ENCODE assay signal across 6 cellular contexts in the genomic region with DNA sequence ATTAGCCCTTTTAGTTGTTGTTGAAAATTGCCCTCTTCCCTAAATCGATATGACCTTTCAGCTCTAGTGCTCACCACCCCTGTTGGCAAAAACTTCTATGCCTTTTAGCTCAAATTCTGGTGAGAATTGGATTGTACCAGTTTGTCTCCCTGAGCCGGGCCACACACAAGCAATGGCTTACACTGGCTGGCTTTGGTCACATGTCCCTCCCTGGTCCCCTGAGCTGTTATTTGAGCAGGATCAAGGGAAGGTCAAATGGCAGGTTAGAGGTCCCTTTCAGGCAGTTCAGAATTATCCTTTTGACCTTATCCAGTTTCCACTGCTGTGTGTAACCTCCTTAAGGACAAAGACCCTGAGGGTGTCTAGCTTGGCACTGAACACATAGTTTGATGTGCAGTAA. TPM values are rescaled to one million over a fixed set of nuclear protein-coding genes. Genes with fewer than 3 reads are reported as not detected.
"Had no signal": no experiment of that assay in that cellular context is flagged by ENCODE, and none has a peak within 500 bp of the region (broad histone marks: within the 10 kb centered on the region; RNA-seq: fewer than 3 reads in every experiment).

No MANE protein-coding gene starts in this region.

RNA-seq across cellular contexts. Expression of gene NUPR2, which starts 14.8 kb away (rescaled TPM):
- total RNA-seq: M059J, PC-3, Peyer's patch, Right ventricle myocardium superior, SJSA1 had no signal
- polyA plus RNA-seq: SK-N-SH had no signal
